Comparison of ENCODE assay signal across 8 cellular contexts in the genomic region with DNA sequence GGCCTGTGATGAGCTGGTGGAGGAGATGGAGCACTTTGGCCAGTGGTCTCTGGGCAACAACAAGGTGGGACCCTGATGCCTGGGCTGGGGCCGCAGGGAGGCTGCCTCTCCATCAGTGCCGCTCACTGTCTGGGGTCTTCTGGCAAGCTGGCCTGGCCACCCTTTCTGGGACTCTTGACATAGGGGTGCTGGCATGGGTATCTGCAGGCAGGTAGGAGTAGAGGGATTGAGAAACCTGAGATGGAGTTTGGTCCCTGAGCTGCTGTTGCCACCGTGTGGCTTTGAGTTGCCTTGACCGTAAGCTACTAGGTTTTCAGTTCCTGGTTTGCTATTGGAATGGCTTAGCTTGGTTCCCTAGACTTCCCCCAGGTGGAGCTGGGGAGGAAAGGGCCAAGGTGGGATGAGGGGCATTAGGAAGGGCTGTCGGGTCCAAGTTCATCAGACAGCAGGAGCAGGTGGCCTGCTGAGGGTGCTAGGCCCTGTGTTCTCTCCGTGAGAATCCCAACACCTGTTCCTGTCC. TPM values are rescaled to one million over a fixed set of nuclear protein-coding genes. Genes with fewer than 3 reads are reported as not detected.
DNase-seq lines count a peak whose midpoint lies in the region; ATAC-seq and TF ChIP-seq lines count a peak whose summit lies in the region.

No MANE protein-coding gene starts in this region.

- H3K36me3 ChIP-seq in BE2C (peaks cover 4% of the 10 kb centered on the region; the same call in 1 of the 2 replicates), HAP-1 (replicated peaks) (peaks cover 24% of the 10 kb centered on the region), brain microvascular endothelial cell (replicated peaks) (peaks cover 67% of the 10 kb centered on the region)

- H3K27ac ChIP-seq in brain microvascular endothelial cell (no peak overlapping the region), coronary artery (no peak overlapping the region)

- peak; percentile 94 for ATAC-seq in left colon

- DNase-seq in BE2C (peak; percentile 54), HAP-1 (ENCODE audit: low spot score in 2 of 2) (peak; percentile 4 to 29), NCI-H524 treated with DMSO at 0.1 percent for 48 hours (lab: John Stamatoyannopoulos, UW) (peak; percentile 77), brain microvascular endothelial cell (no peak), left colon (peak; percentile 46 to 62), coronary artery (ENCODE audit: low spot score) (no peak), cortex of kidney (lab: John Stamatoyannopoulos, UW) (no peak)
- DNase-seq in activated CD4-positive, alpha-beta T cell treated with anti-CD3 and anti-CD28 coated beads for 4 hours, result no peak

- TF ChIP-seq CTCF in BE2C (IDR thresholded peaks at IDR 0.05; ENCODE audit: low read depth, low read length) (peak; percentile 74), brain microvascular endothelial cell (IDR thresholded peaks at IDR 0.05; ENCODE audit: low read depth, low read length, missing control alignments) (peak; percentile 59), coronary artery (IDR thresholded peaks at IDR 0.05) (no peak)

- no peaks in the 10 kb centered on the region for H3K27me3 ChIP-seq in BE2C
- no peaks in the 10 kb centered on the region for H3K27me3 ChIP-seq in HAP-1 (ENCODE audit: low read depth)
- H3K27me3 ChIP-seq in brain microvascular endothelial cell (replicated peaks), result no peaks in the 10 kb centered on the region

- H3K4me3 ChIP-seq in BE2C (ENCODE audit: low read depth, low read length) (no peak overlapping the region), HAP-1 (no peak overlapping the region), brain microvascular endothelial cell (ENCODE audit: low read depth, low read length) (no peak overlapping the region), coronary artery (no peak overlapping the region)

- intact Hi-C loops in left colon (cut with DNase I, micrococcal nuclease), result loop anchor here in 1 of 2 donors (10.0 kb wide), 1 partner anchor 132 kb away; no protein-coding TSS in a partner anchor

- H3K4me1 ChIP-seq in BE2C (no peaks in the 10 kb centered on the region), HAP-1 (no peaks in the 10 kb centered on the region)

- in situ Hi-C loops in HAP-1 (cut with MboI; ENCODE audit: low sequenced_read_pairs) (no loop called here), brain microvascular endothelial cell (cut with HindIII; ENCODE audit: low pct_ligation_motif_present, low sequenced_read_pairs) (no loop called here)

- no peaks in the 10 kb centered on the region for H3K9me3 ChIP-seq in BE2C
- no peaks in the 10 kb centered on the region for H3K9me3 ChIP-seq in HAP-1

RNA-seq across cellular contexts. Expression of gene MFN2, which starts 13.2 kb away (rescaled TPM):
- polyA plus RNA-seq in BE2C (2012; ENCODE audit: insufficient read depth, insufficient read length, low read depth), result 51.6 TPM
- 10 to 100 TPM; 93.9 to 99.6 TPM for total RNA-seq in left colon

RNA-seq across cellular contexts. Expression of gene PLOD1, which starts 32.6 kb away (rescaled TPM):
- 53.3 TPM for polyA plus RNA-seq in BE2C (2012; ENCODE audit: insufficient read depth, insufficient read length, low read depth)
- total RNA-seq in left colon, result 10 to 100 TPM; 36.4 to 49.8 TPM

RNA-seq across cellular contexts. Expression of gene KIAA2013, which starts 40.9 kb away (rescaled TPM):
- 48.0 TPM for polyA plus RNA-seq in BE2C (2012; ENCODE audit: insufficient read depth, insufficient read length, low read depth)
- 100 to 1,000 TPM; 105 to 120 TPM for total RNA-seq in left colon

RNA-seq across cellular contexts. Expression of gene MIIP, which starts 52.2 kb away (rescaled TPM):
- polyA plus RNA-seq in BE2C (2012; ENCODE audit: insufficient read depth, insufficient read length, low read depth), result 26.6 TPM
- 10 to 100 TPM; 16.2 to 22.9 TPM for total RNA-seq in left colon

Comparison
In these comparisons a context has a peak if more than half of its experiments do, and no peak if none do; other contexts are left out.
1. DNase-seq: peak in BE2C (single experiment), HAP-1 (2 of 2), NCI-H524 treated with DMSO at 0.1 percent for 48 hours (single experiment) and left colon (2 of 2); none in brain microvascular endothelial cell (single experiment), coronary artery (single experiment), cortex of kidney (single experiment) and activated CD4-positive, alpha-beta T cell treated with anti-CD3 and anti-CD28 coated beads for 4 hours (0 of 2).